ENCODE assay signal across 2 cellular contexts in the genomic region with DNA sequence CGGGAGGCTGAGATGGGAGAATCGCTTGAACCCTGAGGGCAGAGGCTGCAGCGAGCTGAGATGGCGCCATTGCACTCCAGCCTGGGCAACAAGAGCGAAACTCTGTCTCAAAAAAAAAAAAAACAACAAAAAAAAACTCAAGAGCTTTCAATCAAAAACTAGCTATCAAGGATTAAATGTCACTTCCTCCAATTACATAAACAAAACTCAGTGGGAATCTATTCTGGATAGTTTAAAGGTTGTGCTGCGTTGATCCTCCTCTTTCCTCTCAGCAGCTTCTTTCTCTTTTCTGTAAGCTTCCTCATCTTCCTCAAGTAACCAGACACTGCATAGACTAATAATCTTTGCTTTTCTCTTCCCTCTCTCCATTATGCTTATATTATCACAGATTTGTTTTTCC.
TF ChIP-seq lines count a peak whose summit lies in the region.

No MANE protein-coding gene starts in this region.

TF ChIP-seq in HEK293, 187 proteins besides CTCF, POLR2A, EP300 and RAD21 (continues in another document):
- TF ChIP-seq ZSCAN16 (tag by site-specific recombination; IDR thresholded peaks at IDR 0.05) (no peak), ZNF626 (tag by site-specific recombination; IDR thresholded peaks at IDR 0.05) (no peak), ZNF621 (tag by site-specific recombination; IDR thresholded peaks at IDR 0.05) (no peak), ZNF670 (tag by site-specific recombination; IDR thresholded peaks at IDR 0.05; ENCODE audit: low read depth) (no peak), SP3 (tag by site-specific recombination; IDR thresholded peaks at IDR 0.05) (no peak), ZNF302 (tag by site-specific recombination; IDR thresholded peaks at IDR 0.05; ENCODE audit: low read depth) (no peak), ZNF239 (tag by site-specific recombination; IDR thresholded peaks at IDR 0.05) (no peak), ZNF596 (tag by site-specific recombination; IDR thresholded peaks at IDR 0.05) (no peak), ZSCAN30 (tag by site-specific recombination; IDR thresholded peaks at IDR 0.05) (no peak), ZNF558 (tag by site-specific recombination; IDR thresholded peaks at IDR 0.05) (no peak), ZNF350 (tag by site-specific recombination; IDR thresholded peaks at IDR 0.05) (no peak), ZFHX2 (tag by site-specific recombination; conservative IDR thresholded peaks at IDR 0.05) (no peak), ZNF24 (tag by site-specific recombination; IDR thresholded peaks at IDR 0.05) (peak; percentile 30; the same call in 1 of the 2 replicates), ZBTB17 (tag by site-specific recombination; IDR thresholded peaks at IDR 0.05) (no peak), ZNF548 (tag by site-specific recombination; IDR thresholded peaks at IDR 0.05) (no peak), HOXC10 (CRISPR knock-in tag; IDR thresholded peaks at IDR 0.05) (no peak), WT1 (tag by site-specific recombination; IDR thresholded peaks at IDR 0.05) (peak; percentile 53), ZNF660 (tag by site-specific recombination; IDR thresholded peaks at IDR 0.05) (no peak), ZNF624 (tag by site-specific recombination; IDR thresholded peaks at IDR 0.05) (no peak)
- TF ChIP-seq, protein P1, sequence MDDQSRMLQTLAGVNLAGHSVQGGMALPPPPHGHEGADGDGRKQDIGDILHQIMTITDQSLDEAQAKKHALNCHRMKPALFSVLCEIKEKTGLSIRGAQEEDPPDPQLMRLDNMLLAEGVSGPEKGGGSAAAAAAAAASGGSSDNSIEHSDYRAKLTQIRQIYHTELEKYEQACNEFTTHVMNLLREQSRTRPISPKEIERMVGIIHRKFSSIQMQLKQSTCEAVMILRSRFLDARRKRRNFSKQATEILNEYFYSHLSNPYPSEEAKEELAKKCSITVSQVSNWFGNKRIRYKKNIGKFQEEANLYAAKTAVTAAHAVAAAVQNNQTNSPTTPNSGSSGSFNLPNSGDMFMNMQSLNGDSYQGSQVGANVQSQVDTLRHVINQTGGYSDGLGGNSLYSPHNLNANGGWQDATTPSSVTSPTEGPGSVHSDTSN (CRISPR knock-in tag; IDR thresholded peaks at IDR 0.05): no peak
- TF ChIP-seq, protein P2, sequence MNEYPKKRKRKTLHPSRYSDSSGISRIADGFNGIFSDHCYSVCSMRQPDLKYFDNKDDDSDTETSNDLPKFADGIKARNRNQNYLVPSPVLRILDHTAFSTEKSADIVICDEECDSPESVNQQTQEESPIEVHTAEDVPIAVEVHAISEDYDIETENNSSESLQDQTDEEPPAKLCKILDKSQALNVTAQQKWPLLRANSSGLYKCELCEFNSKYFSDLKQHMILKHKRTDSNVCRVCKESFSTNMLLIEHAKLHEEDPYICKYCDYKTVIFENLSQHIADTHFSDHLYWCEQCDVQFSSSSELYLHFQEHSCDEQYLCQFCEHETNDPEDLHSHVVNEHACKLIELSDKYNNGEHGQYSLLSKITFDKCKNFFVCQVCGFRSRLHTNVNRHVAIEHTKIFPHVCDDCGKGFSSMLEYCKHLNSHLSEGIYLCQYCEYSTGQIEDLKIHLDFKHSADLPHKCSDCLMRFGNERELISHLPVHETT (tag by site-specific recombination; IDR thresholded peaks at IDR 0.05): no peak
- TF ChIP-seq, protein P3, sequence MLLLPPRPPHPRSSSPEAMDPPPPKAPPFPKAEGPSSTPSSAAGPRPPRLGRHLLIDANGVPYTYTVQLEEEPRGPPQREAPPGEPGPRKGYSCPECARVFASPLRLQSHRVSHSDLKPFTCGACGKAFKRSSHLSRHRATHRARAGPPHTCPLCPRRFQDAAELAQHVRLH (tag by site-specific recombination; IDR thresholded peaks at IDR 0.05): peak; percentile 38; the same call in 1 of the 2 replicates
- TF ChIP-seq, protein P4, sequence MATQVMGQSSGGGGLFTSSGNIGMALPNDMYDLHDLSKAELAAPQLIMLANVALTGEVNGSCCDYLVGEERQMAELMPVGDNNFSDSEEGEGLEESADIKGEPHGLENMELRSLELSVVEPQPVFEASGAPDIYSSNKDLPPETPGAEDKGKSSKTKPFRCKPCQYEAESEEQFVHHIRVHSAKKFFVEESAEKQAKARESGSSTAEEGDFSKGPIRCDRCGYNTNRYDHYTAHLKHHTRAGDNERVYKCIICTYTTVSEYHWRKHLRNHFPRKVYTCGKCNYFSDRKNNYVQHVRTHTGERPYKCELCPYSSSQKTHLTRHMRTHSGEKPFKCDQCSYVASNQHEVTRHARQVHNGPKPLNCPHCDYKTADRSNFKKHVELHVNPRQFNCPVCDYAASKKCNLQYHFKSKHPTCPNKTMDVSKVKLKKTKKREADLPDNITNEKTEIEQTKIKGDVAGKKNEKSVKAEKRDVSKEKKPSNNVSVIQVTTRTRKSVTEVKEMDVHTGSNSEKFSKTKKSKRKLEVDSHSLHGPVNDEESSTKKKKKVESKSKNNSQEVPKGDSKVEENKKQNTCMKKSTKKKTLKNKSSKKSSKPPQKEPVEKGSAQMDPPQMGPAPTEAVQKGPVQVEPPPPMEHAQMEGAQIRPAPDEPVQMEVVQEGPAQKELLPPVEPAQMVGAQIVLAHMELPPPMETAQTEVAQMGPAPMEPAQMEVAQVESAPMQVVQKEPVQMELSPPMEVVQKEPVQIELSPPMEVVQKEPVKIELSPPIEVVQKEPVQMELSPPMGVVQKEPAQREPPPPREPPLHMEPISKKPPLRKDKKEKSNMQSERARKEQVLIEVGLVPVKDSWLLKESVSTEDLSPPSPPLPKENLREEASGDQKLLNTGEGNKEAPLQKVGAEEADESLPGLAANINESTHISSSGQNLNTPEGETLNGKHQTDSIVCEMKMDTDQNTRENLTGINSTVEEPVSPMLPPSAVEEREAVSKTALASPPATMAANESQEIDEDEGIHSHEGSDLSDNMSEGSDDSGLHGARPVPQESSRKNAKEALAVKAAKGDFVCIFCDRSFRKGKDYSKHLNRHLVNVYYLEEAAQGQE (tag by site-specific recombination; IDR thresholded peaks at IDR 0.05): no peak
- TF ChIP-seq, protein P5, sequence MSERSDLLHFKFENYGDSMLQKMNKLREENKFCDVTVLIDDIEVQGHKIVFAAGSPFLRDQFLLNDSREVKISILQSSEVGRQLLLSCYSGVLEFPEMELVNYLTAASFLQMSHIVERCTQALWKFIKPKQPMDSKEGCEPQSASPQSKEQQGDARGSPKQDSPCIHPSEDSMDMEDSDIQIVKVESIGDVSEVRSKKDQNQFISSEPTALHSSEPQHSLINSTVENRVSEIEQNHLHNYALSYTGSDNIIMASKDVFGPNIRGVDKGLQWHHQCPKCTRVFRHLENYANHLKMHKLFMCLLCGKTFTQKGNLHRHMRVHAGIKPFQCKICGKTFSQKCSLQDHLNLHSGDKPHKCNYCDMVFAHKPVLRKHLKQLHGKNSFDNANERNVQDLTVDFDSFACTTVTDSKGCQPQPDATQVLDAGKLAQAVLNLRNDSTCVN (tag by site-specific recombination; optimal IDR thresholded peaks at IDR 0.05): no peak

TF ChIP-seq in GM12878, 131 proteins besides CTCF, POLR2A, EP300 and RAD21:
- TF ChIP-seq, protein P6, sequence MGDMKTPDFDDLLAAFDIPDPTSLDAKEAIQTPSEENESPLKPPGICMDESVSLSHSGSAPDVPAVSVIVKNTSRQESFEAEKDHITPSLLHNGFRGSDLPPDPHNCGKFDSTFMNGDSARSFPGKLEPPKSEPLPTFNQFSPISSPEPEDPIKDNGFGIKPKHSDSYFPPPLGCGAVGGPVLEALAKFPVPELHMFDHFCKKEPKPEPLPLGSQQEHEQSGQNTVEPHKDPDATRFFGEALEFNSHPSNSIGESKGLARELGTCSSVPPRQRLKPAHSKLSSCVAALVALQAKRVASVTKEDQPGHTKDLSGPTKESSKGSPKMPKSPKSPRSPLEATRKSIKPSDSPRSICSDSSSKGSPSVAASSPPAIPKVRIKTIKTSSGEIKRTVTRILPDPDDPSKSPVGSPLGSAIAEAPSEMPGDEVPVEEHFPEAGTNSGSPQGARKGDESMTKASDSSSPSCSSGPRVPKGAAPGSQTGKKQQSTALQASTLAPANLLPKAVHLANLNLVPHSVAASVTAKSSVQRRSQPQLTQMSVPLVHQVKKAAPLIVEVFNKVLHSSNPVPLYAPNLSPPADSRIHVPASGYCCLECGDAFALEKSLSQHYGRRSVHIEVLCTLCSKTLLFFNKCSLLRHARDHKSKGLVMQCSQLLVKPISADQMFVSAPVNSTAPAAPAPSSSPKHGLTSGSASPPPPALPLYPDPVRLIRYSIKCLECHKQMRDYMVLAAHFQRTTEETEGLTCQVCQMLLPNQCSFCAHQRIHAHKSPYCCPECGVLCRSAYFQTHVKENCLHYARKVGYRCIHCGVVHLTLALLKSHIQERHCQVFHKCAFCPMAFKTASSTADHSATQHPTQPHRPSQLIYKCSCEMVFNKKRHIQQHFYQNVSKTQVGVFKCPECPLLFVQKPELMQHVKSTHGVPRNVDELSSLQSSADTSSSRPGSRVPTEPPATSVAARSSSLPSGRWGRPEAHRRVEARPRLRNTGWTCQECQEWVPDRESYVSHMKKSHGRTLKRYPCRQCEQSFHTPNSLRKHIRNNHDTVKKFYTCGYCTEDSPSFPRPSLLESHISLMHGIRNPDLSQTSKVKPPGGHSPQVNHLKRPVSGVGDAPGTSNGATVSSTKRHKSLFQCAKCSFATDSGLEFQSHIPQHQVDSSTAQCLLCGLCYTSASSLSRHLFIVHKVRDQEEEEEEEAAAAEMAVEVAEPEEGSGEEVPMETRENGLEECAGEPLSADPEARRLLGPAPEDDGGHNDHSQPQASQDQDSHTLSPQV (IDR thresholded peaks at IDR 0.05): no peak
- TF ChIP-seq NBN (IDR thresholded peaks at IDR 0.05): no peak
- no peak for TF ChIP-seq ZNF274 (IDR thresholded peaks at IDR 0.05; ENCODE audit: insufficient read depth, insufficient read length)
- TF ChIP-seq TCF7 (IDR thresholded peaks at IDR 0.05; ENCODE audit: borderline replicate concordance): no peak
- TF ChIP-seq SIX5 (IDR thresholded peaks at IDR 0.05; ENCODE audit: low read depth, low read length, severe bottlenecking): no peak
- TF ChIP-seq, protein P7, sequence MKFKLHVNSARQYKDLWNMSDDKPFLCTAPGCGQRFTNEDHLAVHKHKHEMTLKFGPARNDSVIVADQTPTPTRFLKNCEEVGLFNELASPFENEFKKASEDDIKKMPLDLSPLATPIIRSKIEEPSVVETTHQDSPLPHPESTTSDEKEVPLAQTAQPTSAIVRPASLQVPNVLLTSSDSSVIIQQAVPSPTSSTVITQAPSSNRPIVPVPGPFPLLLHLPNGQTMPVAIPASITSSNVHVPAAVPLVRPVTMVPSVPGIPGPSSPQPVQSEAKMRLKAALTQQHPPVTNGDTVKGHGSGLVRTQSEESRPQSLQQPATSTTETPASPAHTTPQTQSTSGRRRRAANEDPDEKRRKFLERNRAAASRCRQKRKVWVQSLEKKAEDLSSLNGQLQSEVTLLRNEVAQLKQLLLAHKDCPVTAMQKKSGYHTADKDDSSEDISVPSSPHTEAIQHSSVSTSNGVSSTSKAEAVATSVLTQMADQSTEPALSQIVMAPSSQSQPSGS (IDR thresholded peaks at IDR 0.05; ENCODE audit: low read length): no peak
- TF ChIP-seq DPF2 (IDR thresholded peaks at IDR 0.05): no peak
- TF ChIP-seq, protein P8, sequence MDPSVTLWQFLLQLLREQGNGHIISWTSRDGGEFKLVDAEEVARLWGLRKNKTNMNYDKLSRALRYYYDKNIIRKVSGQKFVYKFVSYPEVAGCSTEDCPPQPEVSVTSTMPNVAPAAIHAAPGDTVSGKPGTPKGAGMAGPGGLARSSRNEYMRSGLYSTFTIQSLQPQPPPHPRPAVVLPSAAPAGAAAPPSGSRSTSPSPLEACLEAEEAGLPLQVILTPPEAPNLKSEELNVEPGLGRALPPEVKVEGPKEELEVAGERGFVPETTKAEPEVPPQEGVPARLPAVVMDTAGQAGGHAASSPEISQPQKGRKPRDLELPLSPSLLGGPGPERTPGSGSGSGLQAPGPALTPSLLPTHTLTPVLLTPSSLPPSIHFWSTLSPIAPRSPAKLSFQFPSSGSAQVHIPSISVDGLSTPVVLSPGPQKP (IDR thresholded peaks at IDR 0.05; ENCODE audit: low read depth, low read length): no peak
